ENCODE assay signal across 1 cellular context in genomic region chr16:90044111-90044551, GRCh38.
TF ChIP-seq lines count a peak whose summit lies in the region.

No MANE protein-coding gene starts in this region.

TF ChIP-seq in K562, 482 proteins besides CTCF, POLR2A, EP300 and RAD21 (continues in another document):
- TF ChIP-seq STAT6 (CRISPR knock-in tag; IDR thresholded peaks at IDR 0.05) (no peak), JUN (IDR thresholded peaks at IDR 0.05; ENCODE audit: borderline replicate concordance, low read depth, low read length) (0 out of 2 replicates have a peak, but pooled peaks have one; percentile 39), JUN (CRISPR knock-in tag; IDR thresholded peaks at IDR 0.05; ENCODE audit: borderline replicate concordance) (no peak), PTRF (tag; IDR thresholded peaks at IDR 0.05) (no peak), STAG1 (CRISPR knock-in tag; IDR thresholded peaks at IDR 0.05; ENCODE audit: borderline replicate concordance) (no peak), HCFC1 (IDR thresholded peaks at IDR 0.05; ENCODE audit: low read depth, low read length) (no peak), ZBTB1 (CRISPR knock-in tag; IDR thresholded peaks at IDR 0.05; ENCODE audit: borderline replicate concordance, low read depth) (peak; percentile 31; the same call in 1 of the 2 replicates), CREBBP (IDR thresholded peaks at IDR 0.05; ENCODE audit: low read depth, low read length) (no peak), CHCHD3 (CRISPR knock-in tag; IDR thresholded peaks at IDR 0.05) (no peak), NRF1 (conservative IDR thresholded peaks at IDR 0.05 in 1 of 2, IDR thresholded peaks at IDR 0.05 in 1 of 2) (no peak), ZNF780A (CRISPR knock-in tag; IDR thresholded peaks at IDR 0.05) (no peak), RREB1 (CRISPR knock-in tag; IDR thresholded peaks at IDR 0.05) (no peak)
- TF ChIP-seq, protein P1, sequence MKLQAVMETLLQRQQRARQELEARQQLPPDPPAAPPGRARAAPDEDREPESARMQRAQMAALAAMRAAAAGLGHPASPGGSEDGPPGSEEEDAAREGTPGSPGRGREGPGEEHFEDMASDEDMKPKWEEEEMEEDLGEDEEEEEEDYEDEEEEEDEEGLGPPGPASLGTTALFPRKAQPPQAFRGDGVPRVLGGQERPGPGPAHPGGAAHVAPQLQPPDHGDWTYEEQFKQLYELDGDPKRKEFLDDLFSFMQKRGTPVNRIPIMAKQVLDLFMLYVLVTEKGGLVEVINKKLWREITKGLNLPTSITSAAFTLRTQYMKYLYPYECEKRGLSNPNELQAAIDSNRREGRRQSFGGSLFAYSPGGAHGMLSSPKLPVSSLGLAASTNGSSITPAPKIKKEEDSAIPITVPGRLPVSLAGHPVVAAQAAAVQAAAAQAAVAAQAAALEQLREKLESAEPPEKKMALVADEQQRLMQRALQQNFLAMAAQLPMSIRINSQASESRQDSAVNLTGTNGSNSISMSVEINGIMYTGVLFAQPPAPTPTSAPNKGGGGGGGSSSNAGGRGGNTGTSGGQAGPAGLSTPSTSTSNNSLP (IDR thresholded peaks at IDR 0.05; ENCODE audit: borderline replicate concordance, low read depth, low read length) = no peak
- TF ChIP-seq, protein P2, sequence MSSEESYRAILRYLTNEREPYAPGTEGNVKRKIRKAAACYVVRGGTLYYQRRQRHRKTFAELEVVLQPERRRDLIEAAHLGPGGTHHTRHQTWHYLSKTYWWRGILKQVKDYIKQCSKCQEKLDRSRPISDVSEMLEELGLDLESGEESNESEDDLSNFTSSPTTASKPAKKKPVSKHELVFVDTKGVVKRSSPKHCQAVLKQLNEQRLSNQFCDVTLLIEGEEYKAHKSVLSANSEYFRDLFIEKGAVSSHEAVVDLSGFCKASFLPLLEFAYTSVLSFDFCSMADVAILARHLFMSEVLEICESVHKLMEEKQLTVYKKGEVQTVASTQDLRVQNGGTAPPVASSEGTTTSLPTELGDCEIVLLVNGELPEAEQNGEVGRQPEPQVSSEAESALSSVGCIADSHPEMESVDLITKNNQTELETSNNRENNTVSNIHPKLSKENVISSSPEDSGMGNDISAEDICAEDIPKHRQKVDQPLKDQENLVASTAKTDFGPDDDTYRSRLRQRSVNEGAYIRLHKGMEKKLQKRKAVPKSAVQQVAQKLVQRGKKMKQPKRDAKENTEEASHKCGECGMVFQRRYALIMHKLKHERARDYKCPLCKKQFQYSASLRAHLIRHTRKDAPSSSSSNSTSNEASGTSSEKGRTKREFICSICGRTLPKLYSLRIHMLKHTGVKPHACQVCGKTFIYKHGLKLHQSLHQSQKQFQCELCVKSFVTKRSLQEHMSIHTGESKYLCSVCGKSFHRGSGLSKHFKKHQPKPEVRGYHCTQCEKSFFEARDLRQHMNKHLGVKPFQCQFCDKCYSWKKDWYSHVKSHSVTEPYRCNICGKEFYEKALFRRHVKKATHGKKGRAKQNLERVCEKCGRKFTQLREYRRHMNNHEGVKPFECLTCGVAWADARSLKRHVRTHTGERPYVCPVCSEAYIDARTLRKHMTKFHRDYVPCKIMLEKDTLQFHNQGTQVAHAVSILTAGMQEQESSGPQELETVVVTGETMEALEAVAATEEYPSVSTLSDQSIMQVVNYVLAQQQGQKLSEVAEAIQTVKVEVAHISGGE (CRISPR knock-in tag; IDR thresholded peaks at IDR 0.05) = no peak
- TF ChIP-seq, protein P3, sequence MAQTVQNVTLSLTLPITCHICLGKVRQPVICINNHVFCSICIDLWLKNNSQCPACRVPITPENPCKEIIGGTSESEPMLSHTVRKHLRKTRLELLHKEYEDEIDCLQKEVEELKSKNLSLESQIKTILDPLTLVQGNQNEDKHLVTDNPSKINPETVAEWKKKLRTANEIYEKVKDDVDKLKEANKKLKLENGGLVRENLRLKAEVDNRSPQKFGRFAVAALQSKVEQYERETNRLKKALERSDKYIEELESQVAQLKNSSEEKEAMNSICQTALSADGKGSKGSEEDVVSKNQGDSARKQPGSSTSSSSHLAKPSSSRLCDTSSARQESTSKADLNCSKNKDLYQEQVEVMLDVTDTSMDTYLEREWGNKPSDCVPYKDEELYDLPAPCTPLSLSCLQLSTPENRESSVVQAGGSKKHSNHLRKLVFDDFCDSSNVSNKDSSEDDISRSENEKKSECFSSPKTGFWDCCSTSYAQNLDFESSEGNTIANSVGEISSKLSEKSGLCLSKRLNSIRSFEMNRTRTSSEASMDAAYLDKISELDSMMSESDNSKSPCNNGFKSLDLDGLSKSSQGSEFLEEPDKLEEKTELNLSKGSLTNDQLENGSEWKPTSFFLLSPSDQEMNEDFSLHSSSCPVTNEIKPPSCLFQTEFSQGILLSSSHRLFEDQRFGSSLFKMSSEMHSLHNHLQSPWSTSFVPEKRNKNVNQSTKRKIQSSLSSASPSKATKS (CRISPR knock-in tag; IDR thresholded peaks at IDR 0.05) = no peak
- TF ChIP-seq, protein P4, sequence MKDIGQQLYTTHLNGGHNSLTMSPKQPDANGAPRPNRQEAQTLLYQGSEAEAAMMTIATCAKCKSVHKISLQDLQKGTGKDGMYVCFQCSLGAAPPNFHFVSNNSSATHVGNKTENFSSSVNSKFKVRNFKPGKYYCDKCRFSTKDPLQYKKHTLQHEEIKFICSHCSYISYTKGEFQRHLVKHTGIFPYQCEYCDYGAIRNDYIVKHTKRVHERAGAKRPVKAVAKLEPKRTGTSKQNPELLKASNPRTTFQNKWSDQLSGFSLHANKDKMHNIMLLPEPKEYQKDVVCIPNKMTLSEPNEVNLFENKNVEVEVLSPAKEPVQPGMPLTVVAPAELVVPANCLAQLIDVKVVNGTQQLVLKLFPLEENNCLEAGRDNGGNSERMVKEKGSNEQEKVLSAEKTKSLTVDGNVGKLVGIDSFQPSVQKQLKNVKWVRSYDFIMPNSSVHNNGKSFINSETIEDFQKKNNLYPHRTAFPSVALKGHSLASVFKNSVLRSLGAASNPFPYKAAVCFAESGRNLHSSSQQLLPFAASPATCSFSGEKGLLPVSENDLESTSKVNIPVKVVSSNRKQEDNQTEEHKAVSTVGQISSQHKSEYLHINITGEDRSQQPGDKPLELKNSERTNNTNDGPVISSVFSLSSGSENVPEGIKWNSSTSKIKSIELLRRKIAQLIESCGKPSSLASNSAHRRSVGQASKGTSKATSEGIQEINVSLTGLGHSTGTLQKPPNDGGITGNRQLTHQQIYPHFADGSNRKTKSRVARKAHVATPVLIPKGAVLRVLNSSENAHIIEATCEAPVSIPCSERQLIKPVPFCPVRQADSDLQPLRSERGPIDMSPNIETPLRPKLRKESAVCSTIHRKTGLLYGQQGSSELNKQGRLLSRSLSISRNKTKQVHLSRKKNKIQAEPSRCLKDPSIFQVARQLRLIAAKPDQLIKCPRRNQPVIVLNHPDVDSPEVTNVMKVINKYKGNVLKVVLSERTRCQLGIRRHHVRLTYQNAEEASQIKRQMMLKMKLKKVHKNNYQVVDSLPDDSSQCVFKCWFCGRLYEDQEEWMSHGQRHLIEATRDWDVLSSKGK (CRISPR knock-in tag; IDR thresholded peaks at IDR 0.05) = no peak
- TF ChIP-seq, protein P5, sequence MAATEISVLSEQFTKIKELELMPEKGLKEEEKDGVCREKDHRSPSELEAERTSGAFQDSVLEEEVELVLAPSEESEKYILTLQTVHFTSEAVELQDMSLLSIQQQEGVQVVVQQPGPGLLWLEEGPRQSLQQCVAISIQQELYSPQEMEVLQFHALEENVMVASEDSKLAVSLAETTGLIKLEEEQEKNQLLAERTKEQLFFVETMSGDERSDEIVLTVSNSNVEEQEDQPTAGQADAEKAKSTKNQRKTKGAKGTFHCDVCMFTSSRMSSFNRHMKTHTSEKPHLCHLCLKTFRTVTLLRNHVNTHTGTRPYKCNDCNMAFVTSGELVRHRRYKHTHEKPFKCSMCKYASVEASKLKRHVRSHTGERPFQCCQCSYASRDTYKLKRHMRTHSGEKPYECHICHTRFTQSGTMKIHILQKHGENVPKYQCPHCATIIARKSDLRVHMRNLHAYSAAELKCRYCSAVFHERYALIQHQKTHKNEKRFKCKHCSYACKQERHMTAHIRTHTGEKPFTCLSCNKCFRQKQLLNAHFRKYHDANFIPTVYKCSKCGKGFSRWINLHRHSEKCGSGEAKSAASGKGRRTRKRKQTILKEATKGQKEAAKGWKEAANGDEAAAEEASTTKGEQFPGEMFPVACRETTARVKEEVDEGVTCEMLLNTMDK (IDR thresholded peaks at IDR 0.05; ENCODE audit: borderline replicate concordance, insufficient read depth, low read depth, low read length, poor library complexity, severe bottlenecking) = no peak
- TF ChIP-seq, protein P6, sequence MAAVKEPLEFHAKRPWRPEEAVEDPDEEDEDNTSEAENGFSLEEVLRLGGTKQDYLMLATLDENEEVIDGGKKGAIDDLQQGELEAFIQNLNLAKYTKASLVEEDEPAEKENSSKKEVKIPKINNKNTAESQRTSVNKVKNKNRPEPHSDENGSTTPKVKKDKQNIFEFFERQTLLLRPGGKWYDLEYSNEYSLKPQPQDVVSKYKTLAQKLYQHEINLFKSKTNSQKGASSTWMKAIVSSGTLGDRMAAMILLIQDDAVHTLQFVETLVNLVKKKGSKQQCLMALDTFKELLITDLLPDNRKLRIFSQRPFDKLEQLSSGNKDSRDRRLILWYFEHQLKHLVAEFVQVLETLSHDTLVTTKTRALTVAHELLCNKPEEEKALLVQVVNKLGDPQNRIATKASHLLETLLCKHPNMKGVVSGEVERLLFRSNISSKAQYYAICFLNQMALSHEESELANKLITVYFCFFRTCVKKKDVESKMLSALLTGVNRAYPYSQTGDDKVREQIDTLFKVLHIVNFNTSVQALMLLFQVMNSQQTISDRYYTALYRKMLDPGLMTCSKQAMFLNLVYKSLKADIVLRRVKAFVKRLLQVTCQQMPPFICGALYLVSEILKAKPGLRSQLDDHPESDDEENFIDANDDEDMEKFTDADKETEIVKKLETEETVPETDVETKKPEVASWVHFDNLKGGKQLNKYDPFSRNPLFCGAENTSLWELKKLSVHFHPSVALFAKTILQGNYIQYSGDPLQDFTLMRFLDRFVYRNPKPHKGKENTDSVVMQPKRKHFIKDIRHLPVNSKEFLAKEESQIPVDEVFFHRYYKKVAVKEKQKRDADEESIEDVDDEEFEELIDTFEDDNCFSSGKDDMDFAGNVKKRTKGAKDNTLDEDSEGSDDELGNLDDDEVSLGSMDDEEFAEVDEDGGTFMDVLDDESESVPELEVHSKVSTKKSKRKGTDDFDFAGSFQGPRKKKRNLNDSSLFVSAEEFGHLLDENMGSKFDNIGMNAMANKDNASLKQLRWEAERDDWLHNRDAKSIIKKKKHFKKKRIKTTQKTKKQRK (IDR thresholded peaks at IDR 0.05; ENCODE audit: borderline replicate concordance, low read depth, low read length) = no peak
